27 cellular contexts compared by ENCODE assay signal in genomic region chr11:66912361-66912760, GRCh38. TPM values are rescaled to one million over a fixed set of nuclear protein-coding genes. Genes with fewer than 3 reads are reported as not detected.
A peak's percentile ranks its signal among the peaks of the same experiment; 100 is the strongest.
DNase-seq lines count a peak whose midpoint lies in the region; ATAC-seq, FAIRE-seq and TF ChIP-seq lines count a peak whose summit lies in the region.
"Had no signal": no experiment of that assay in that cellular context is flagged by ENCODE, and none has a peak within 500 bp of the region (broad histone marks: within the 10 kb centered on the region; RNA-seq: fewer than 3 reads in every experiment).

No MANE protein-coding gene starts in this region.

- H3K27ac ChIP-seq in cingulate gyrus (ENCODE audit: low read depth, low read length) = peak overlapping the region; percentile 91
- H3K27ac ChIP-seq in kidney (ENCODE audit: low read depth in 2 of 2, low read length in 2 of 2) = no peak overlapping the region
- H3K27ac ChIP-seq: BLaER1 treated with 17β-estradiol and CSF1 and Interleukin-3, amounts not matched to agents 10 nM and 100 nM; epithelial cell of prostate; left lung; PC-9; psoas muscle; upper lobe of right lung had no signal

- H3K4me3 ChIP-seq in NT2/D1 (ENCODE audit: insufficient read length, low read depth) (no peak overlapping the region), kidney (ENCODE audit: low read length in 2 of 2) (no peak overlapping the region)
- H3K4me3 ChIP-seq: BLaER1 treated with 17β-estradiol and CSF1 and Interleukin-3, amounts not matched to agents 10 nM and 100 nM; left lung; PC-9; psoas muscle; upper lobe of right lung had no signal

- TF ChIP-seq CTCF in kidney (IDR thresholded peaks at IDR 0.05; ENCODE audit: borderline replicate concordance, extremely low read depth, insufficient read depth) = no peak

- no peaks in the 10 kb centered on the region for H3K4me1 Mint-ChIP-seq in stimulated activated naive B cell treated with anti-CD40 and anti-IgM and Interleukin-4, amounts not matched to agents 10 μg/mL and 1 μg/mL and 100 μg/mL, for 72 hours

- H3K27me3 ChIP-seq in NT2/D1 (ENCODE audit: insufficient read depth, insufficient read length) = no peaks in the 10 kb centered on the region
- H3K27me3 ChIP-seq: BLaER1 treated with 17β-estradiol and CSF1 and Interleukin-3, amounts not matched to agents 10 nM and 100 nM; left lung; upper lobe of right lung had no signal

- no peak for ATAC-seq in stimulated activated naive B cell treated with anti-CD40 and anti-IgM and Interleukin-4, amounts not matched to agents 10 μg/mL and 1 μg/mL and 100 μg/mL, for 72 hours (replicated peaks)
- no peak for ATAC-seq in HG03378 (IDR thresholded peaks at IDR 0.05; ENCODE audit: unreplicated experiment)
- ATAC-seq: activated T-cell treated with anti-CD3 and anti-CD28 coated beads, Interleukin-2, amount 50 U/mL, for 72 hours; left lung; psoas muscle; Right ventricle myocardium inferior; SK-N-SH treated with all-trans-retinoic acid at 6 μM for 48 hours; upper lobe of right lung had no signal

- no peaks in the 10 kb centered on the region for H3K9me3 Mint-ChIP-seq in stimulated activated naive B cell treated with anti-CD40 and anti-IgM and Interleukin-4, amounts not matched to agents 10 μg/mL and 1 μg/mL and 100 μg/mL, for 72 hours
- H3K9me3 Mint-ChIP-seq: activated T-cell treated with anti-CD3 and anti-CD28 coated beads, Interleukin-2, amount 50 U/mL, for 72 hours; T-helper 1 cell treated with Interleukin-12 subunit alpha and Interleukin-12 subunit beta and Interleukin-4 antibody, amounts not matched to agents 30 μg/mL and 1 μg/mL, for 36 hours had no signal

- H3K36me3 Mint-ChIP-seq in stimulated activated naive B cell treated with anti-CD40 and anti-IgM and Interleukin-4, amounts not matched to agents 10 μg/mL and 1 μg/mL and 100 μg/mL, for 72 hours = no peaks in the 10 kb centered on the region

- peak overlapping the region; percentile 5 for H3K27ac Mint-ChIP-seq in stimulated activated naive B cell treated with anti-CD40 and anti-IgM and Interleukin-4, amounts not matched to agents 10 μg/mL and 1 μg/mL and 100 μg/mL, for 72 hours
- H3K27ac Mint-ChIP-seq: activated T-cell treated with anti-CD3 and anti-CD28 coated beads, Interleukin-2, amount 50 U/mL, for 72 hours; T-helper 1 cell treated with Interleukin-12 subunit alpha and Interleukin-12 subunit beta and Interleukin-4 antibody, amounts not matched to agents 30 μg/mL and 1 μg/mL, for 36 hours had no signal

- no peak for FAIRE-seq in kidney (lab: Jason Lieb, UNC)
- FAIRE-seq: TTC549 had no signal

- DNase-seq in NT2/D1 (ENCODE audit: low read depth, low spot score) (no peak), kidney (peak; percentile 55), NCI-H128 (lab: John Stamatoyannopoulos, UW; ENCODE audit: unreplicated experiment) (no peak), mucosa of gallbladder (ENCODE audit: low spot score) (no peak)
- no peak for DNase-seq in stimulated activated naive B cell treated with anti-CD40 and anti-IgM and Interleukin-4, amounts not matched to agents 10 μg/mL and 1 μg/mL and 100 μg/mL, for 72 hours
- no peak for DNase-seq in stimulated activated naive CD4-positive, alpha-beta T cell (lab: John Stamatoyannopoulos, UW)
- DNase-seq: activated CD4-positive, alpha-beta T cell treated with anti-CD3 and anti-CD28 coated beads, Interleukin-2, amount 50 U/mL, for 48 hours; activated T-cell treated with anti-CD3 and anti-CD28 coated beads, Interleukin-2, amount 50 U/mL, for 72 hours; COR-L47; effector CD4-positive, alpha-beta T cell; left lung; mesenchymal stem cell; NCI-H1092; NCI-H1930; NK-92 treated with Interleukin-12 subunit alpha and Interleukin-12 subunit beta, amount 100 ng/mL, for 24 hours; PC-9; psoas muscle; stimulated activated CD4-positive, alpha-beta T cell treated with anti-CD3 and anti-CD28 coated beads, Interleukin-4, amount 100 ng/mL, for 24 hours; upper lobe of right lung had no signal

- H3K27me3 Mint-ChIP-seq in stimulated activated naive B cell treated with anti-CD40 and anti-IgM and Interleukin-4, amounts not matched to agents 10 μg/mL and 1 μg/mL and 100 μg/mL, for 72 hours = no peaks in the 10 kb centered on the region

- H3K36me3 ChIP-seq in NT2/D1 (ENCODE audit: insufficient read depth, insufficient read length, low read length) = no peaks in the 10 kb centered on the region
- peaks cover 0 to 2% of the 10 kb centered on the region in 2 donors for H3K36me3 ChIP-seq in kidney (ENCODE audit: control insufficient read depth in 1 of 2, insufficient read depth in 2 of 2, low read length in 2 of 2)
- H3K36me3 ChIP-seq: left lung, upper lobe of right lung had no signal

- H3K9ac ChIP-seq in NT2/D1 (ENCODE audit: insufficient read length, low read depth) = peak overlapping the region; percentile 34
- H3K9ac ChIP-seq in kidney (ENCODE audit: low read length in 2 of 2) = no peak overlapping the region
- H3K9ac ChIP-seq: BLaER1 treated with 17β-estradiol and CSF1 and Interleukin-3, amounts not matched to agents 10 nM and 100 nM had no signal

- peaks cover 38% of the 10 kb centered on the region for H3K4me1 ChIP-seq in NT2/D1 (ENCODE audit: insufficient read depth, insufficient read length)
- peaks cover 9 to 11% of the 10 kb centered on the region in 2 donors for H3K4me1 ChIP-seq in kidney (ENCODE audit: control insufficient read depth in 1 of 2, insufficient read depth in 1 of 2, low read depth in 1 of 2, low read length in 2 of 2)
- H3K4me1 ChIP-seq: left lung, psoas muscle, upper lobe of right lung had no signal

- intact Hi-C loops in kidney (cut with DNase I) = no loop called here

- no peak overlapping the region for H3K4me3 Mint-ChIP-seq in stimulated activated naive B cell treated with anti-CD40 and anti-IgM and Interleukin-4, amounts not matched to agents 10 μg/mL and 1 μg/mL and 100 μg/mL, for 72 hours
- H3K4me3 Mint-ChIP-seq: activated T-cell treated with anti-CD3 and anti-CD28 coated beads, Interleukin-2, amount 50 U/mL, for 72 hours; T-helper 1 cell treated with Interleukin-12 subunit alpha and Interleukin-12 subunit beta and Interleukin-4 antibody, amounts not matched to agents 30 μg/mL and 1 μg/mL, for 36 hours had no signal

- H3K9me3 ChIP-seq in NT2/D1 (ENCODE audit: insufficient read depth, low read length) (no peaks in the 10 kb centered on the region), kidney (ENCODE audit: control insufficient read depth in 1 of 2, low read length in 2 of 2) (no peaks in the 10 kb centered on the region)
- H3K9me3 ChIP-seq: BLaER1 treated with 17β-estradiol and CSF1 and Interleukin-3, amounts not matched to agents 10 nM and 100 nM; left lung; psoas muscle; upper lobe of right lung had no signal

RNA-seq across cellular contexts. Expression of gene PC, which starts 45.8 kb away (rescaled TPM):
- 20.8 TPM for total RNA-seq in kidney
- polyA plus RNA-seq in kidney (ENCODE audit: insufficient read depth, low read depth, low replicate concordance) = 95.2 TPM
- total RNA-seq in mucosa of gallbladder = 24.7 TPM

RNA-seq across cellular contexts. Expression of gene LRFN4, which starts 55.5 kb away (rescaled TPM):
- total RNA-seq in kidney (22.3 TPM), mucosa of gallbladder (7.3 TPM)
- polyA plus RNA-seq in kidney (ENCODE audit: insufficient read depth, low read depth, low replicate concordance) = 6.8 TPM
